Comparison of ENCODE assay signal across 8 cellular contexts in the genomic region with DNA sequence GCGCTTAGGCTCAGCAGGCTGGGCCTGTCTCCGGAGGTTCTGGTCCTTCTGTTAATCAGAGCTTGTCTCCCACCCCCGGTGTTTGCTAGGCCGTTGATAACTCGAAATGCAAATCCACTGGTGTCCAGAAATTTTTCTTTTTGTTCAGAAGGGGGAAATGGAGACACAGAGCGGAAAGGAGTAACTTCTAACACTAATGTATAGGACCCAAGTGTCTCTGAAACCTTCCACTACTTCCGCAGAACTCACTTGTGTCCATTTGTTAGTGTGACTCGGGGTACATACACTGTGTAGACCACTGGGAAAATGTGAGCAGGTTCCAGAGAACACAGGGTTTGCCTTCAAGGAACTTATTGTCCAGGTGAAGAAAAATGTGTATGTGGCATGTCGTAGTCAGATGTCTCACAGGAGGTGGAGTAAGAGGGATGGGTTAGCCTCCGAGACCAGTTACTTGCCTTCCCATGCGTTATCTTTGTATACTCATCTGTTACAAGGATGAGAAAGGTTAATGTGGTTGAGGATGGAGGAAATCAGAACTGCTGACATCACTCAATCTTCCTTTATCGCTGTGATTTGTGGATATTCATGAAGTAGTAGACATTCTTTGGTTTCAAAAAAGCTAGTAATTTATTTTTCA. TPM values are rescaled to one million over a fixed set of nuclear protein-coding genes. Genes with fewer than 3 reads are reported as not detected.
A peak's percentile ranks its signal among the peaks of the same experiment; 100 is the strongest.
DNase-seq lines count a peak whose midpoint lies in the region; ATAC-seq and TF ChIP-seq lines count a peak whose summit lies in the region.

No MANE protein-coding gene starts in this region.

- H3K27me3 Mint-ChIP-seq in CD14-positive monocyte (ENCODE audit: low read depth in 3 of 3) (peaks cover 0 to 2% (median 0%) of the 10 kb centered on the region in 3 donors), WTC11 (ENCODE audit: low read depth) (no peaks in the 10 kb centered on the region; the same call in 1 of the 2 replicates)

- CTCF ChIA-PET in WTC11 (lab: Charles Lee) = interaction anchor here (0.7 kb wide), 1 partner anchor 297 kb away, joined by 3 read pairs; no protein-coding TSS in a partner anchor

- H3K4me1 ChIP-seq in endocrine pancreas (ENCODE audit: control insufficient read depth, insufficient read depth, low read length) (peaks cover 20% of the 10 kb centered on the region), mononuclear cell (ENCODE audit: insufficient read depth, low read length) (peaks cover 37% of the 10 kb centered on the region), vagina (peaks cover 55% of the 10 kb centered on the region)

- intact Hi-C loops in CD14-positive monocyte (cut with micrococcal nuclease) (no loop called here), vagina (cut with DNase I) (no loop called here)

- no peak for DNase-seq in CD14-positive monocyte (ENCODE audit: low spot score)
- peak; percentile 69 for DNase-seq in HT-29 (ENCODE audit: low spot score)
- no peak for DNase-seq in WTC11 (ENCODE audit: low spot score)
- DNase-seq in vagina (ENCODE audit: extremely low spot score in 2 of 2) = no peak
- no peak for DNase-seq in amniotic stem cell (lab: John Stamatoyannopoulos, UW)

- peaks cover 5 to 15% of the 10 kb centered on the region in 2 donors for H3K36me3 Mint-ChIP-seq in CD14-positive monocyte
- no peaks in the 10 kb centered on the region; the same call in 1 of the 2 replicates for H3K36me3 Mint-ChIP-seq in WTC11

- H3K9me3 ChIP-seq in endocrine pancreas (ENCODE audit: control insufficient read depth, low read length) (no peaks in the 10 kb centered on the region), mononuclear cell (ENCODE audit: low read depth, low read length) (no peaks in the 10 kb centered on the region), vagina (no peaks in the 10 kb centered on the region)

- H3K27me3 ChIP-seq in endocrine pancreas (ENCODE audit: control insufficient read depth, insufficient read depth, low read length) (no peaks in the 10 kb centered on the region), mononuclear cell (ENCODE audit: insufficient read depth, low read length) (no peaks in the 10 kb centered on the region), vagina (no peaks in the 10 kb centered on the region)

- H3K4me3 Mint-ChIP-seq in CD14-positive monocyte (peak overlapping the region; percentile 94 to 97), WTC11 (peak overlapping the region; percentile 92)

- peak overlapping the region; percentile 95 for H3K27ac ChIP-seq in vagina

- POLR2A ChIA-PET in WTC11 (lab: Charles Lee) = interaction anchor here (1.5 kb wide), 1 partner anchor 62 kb away, joined by 8 read pairs; no protein-coding TSS in a partner anchor

- H3K9ac ChIP-seq in endocrine pancreas (ENCODE audit: control insufficient read depth, insufficient read depth, low read length) = peak overlapping the region; percentile 86

- H3K4me3 ChIP-seq in endocrine pancreas (ENCODE audit: control insufficient read depth, insufficient read depth, low read length) (peak overlapping the region; percentile 91), mononuclear cell (ENCODE audit: low read length) (peak overlapping the region; percentile 100), vagina (peak overlapping the region; percentile 74 to 83)

- H3K27ac Mint-ChIP-seq in CD14-positive monocyte (peak overlapping the region; percentile 93 to 98 (median 95)), WTC11 (peak overlapping the region; percentile 89)

- no peak for TF ChIP-seq POLR2A in vagina (IDR thresholded peaks at IDR 0.05)

- ATAC-seq in GM19328 (IDR thresholded peaks at IDR 0.05; ENCODE audit: unreplicated experiment) (peak; percentile 24), WTC11 (no peak)

- H3K9me3 Mint-ChIP-seq in CD14-positive monocyte (no peaks in the 10 kb centered on the region), WTC11 (no peaks in the 10 kb centered on the region)

- no peaks in the 10 kb centered on the region for H3K36me3 ChIP-seq in endocrine pancreas (ENCODE audit: control insufficient read depth, insufficient read depth, low read length)
- no peaks in the 10 kb centered on the region for H3K36me3 ChIP-seq in vagina

- H3K4me1 Mint-ChIP-seq in CD14-positive monocyte (peaks cover 42% of the 10 kb centered on the region), WTC11 (peaks cover 21% of the 10 kb centered on the region)

- TF ChIP-seq CTCF in CD14-positive monocyte (IDR thresholded peaks at IDR 0.05) = no peak
- TF ChIP-seq CTCF in WTC11 (IDR thresholded peaks at IDR 0.05) = no peak
- TF ChIP-seq CTCF in vagina (IDR thresholded peaks at IDR 0.05) = no peak

TF ChIP-seq in WTC11, 78 proteins besides CTCF, POLR2A, EP300 and RAD21 (continues in another document):
- TF ChIP-seq TP53 (CRISPR knock-in tag; IDR thresholded peaks at IDR 0.05) (no peak), MYBL2 (CRISPR knock-in tag; IDR thresholded peaks at IDR 0.05) (no peak), ZNF263 (CRISPR knock-in tag; IDR thresholded peaks at IDR 0.05; ENCODE audit: low read depth) (no peak), NFATC4 (CRISPR knock-in tag; IDR thresholded peaks at IDR 0.05) (no peak), RORB (CRISPR knock-in tag; IDR thresholded peaks at IDR 0.05) (no peak), FOXK1 (CRISPR knock-in tag; IDR thresholded peaks at IDR 0.05) (no peak), GABPB1 (CRISPR knock-in tag; IDR thresholded peaks at IDR 0.05) (no peak), JUN (CRISPR knock-in tag; IDR thresholded peaks at IDR 0.05) (no peak), ATF3 (CRISPR knock-in tag; conservative IDR thresholded peaks at IDR 0.05) (no peak), ZNF219 (CRISPR knock-in tag; IDR thresholded peaks at IDR 0.05; ENCODE audit: borderline replicate concordance) (no peak), AR (CRISPR knock-in tag; IDR thresholded peaks at IDR 0.05) (no peak), ZNF121 (CRISPR knock-in tag; IDR thresholded peaks at IDR 0.05) (no peak), PREB (CRISPR knock-in tag; IDR thresholded peaks at IDR 0.05; ENCODE audit: borderline replicate concordance) (no peak), NR3C1 (CRISPR knock-in tag; conservative IDR thresholded peaks at IDR 0.05; ENCODE audit: low read depth) (no peak)
- TF ChIP-seq, protein P1, sequence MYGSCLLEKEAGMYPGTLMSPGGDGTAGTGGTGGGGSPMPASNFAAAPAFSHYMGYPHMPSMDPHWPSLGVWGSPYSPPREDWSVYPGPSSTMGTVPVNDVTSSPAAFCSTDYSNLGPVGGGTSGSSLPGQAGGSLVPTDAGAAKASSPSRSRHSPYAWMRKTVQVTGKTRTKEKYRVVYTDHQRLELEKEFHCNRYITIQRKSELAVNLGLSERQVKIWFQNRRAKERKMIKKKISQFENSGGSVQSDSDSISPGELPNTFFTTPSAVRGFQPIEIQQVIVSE (CRISPR knock-in tag; IDR thresholded peaks at IDR 0.05; ENCODE audit: borderline replicate concordance) = no peak

RNA-seq across cellular contexts. Expression of gene ARCN1, which starts 0.8 kb away (rescaled TPM):
- 100 to 1,000 TPM in 1 of 2 donors, 10 to 100 TPM in 1; 79.7 to 101 TPM for polyA plus RNA-seq in CD14-positive monocyte
- 79.4 and 84.9 TPM in 2 replicates for total RNA-seq in HT-29 (2014; rRNA removed; shearing (Covaris generic))
- total RNA-seq in WTC11 (2021) = 134 to 154 TPM (median 141 TPM) in 3 replicates
- total RNA-seq in mononuclear cell = 109 TPM
- total RNA-seq in vagina = 78.6 TPM

RNA-seq across cellular contexts. Expression of gene IFT46, which starts 7.3 kb away (rescaled TPM):
- 1 to 10 TPM; 2.8 to 4.8 TPM for polyA plus RNA-seq in CD14-positive monocyte
- 17.6 and 18.7 TPM in 2 replicates for total RNA-seq in HT-29 (2014; rRNA removed; shearing (Covaris generic))
- 6.2 to 11.1 TPM (median 10.9 TPM) in 3 replicates for total RNA-seq in WTC11 (2021)
- total RNA-seq in mononuclear cell = 10.1 TPM
- total RNA-seq in vagina = 30.0 TPM

RNA-seq across cellular contexts. Expression of gene PHLDB1, which starts 34.4 kb away (rescaled TPM):
- not detected for polyA plus RNA-seq in CD14-positive monocyte
- total RNA-seq in HT-29 (2014; rRNA removed; shearing (Covaris generic)) = 207 and 215 TPM in 2 replicates
- total RNA-seq in WTC11 (2021) (70.4 to 83.1 TPM (median 71.5 TPM) in 3 replicates), mononuclear cell (0.63 TPM), vagina (119 TPM)

RNA-seq across cellular contexts. Expression of gene TMEM25, which starts 42.0 kb away (rescaled TPM):
- polyA plus RNA-seq in CD14-positive monocyte = not detected
- 4.3 and 4.4 TPM in 2 replicates for total RNA-seq in HT-29 (2014; rRNA removed; shearing (Covaris generic))
- total RNA-seq in WTC11 (2021) (19.1 to 21.6 TPM (median 19.7 TPM) in 3 replicates), mononuclear cell (8.9 TPM), vagina (21.4 TPM)

RNA-seq across cellular contexts. Expression of gene TTC36, which starts 45.8 kb away (rescaled TPM):
- not detected for polyA plus RNA-seq in CD14-positive monocyte
- not detected in 2 replicates for total RNA-seq in HT-29 (2014; rRNA removed; shearing (Covaris generic))
- total RNA-seq in WTC11 (2021) (0.70 to 0.78 TPM (median 0.71 TPM) in 3 replicates), mononuclear cell (not detected), vagina (not detected)

Comparison
In these comparisons a context has a peak if more than half of its experiments do, and no peak if none do; other contexts are left out.
1. RNA of gene PHLDB1, which starts 34.4 kb away (total RNA-seq): 207 to 215 TPM in HT-29, 119 TPM in vagina (single experiment) and 70.4 to 83.1 TPM in WTC11; 0.63 TPM in mononuclear cell (single experiment); every median in the first group is over 10 times any median in the second.
2. Peak in every context shown above with its lines, with median percentiles within 50 percentile points of each other: H3K4me3 ChIP-seq.